In the genomic region with DNA sequence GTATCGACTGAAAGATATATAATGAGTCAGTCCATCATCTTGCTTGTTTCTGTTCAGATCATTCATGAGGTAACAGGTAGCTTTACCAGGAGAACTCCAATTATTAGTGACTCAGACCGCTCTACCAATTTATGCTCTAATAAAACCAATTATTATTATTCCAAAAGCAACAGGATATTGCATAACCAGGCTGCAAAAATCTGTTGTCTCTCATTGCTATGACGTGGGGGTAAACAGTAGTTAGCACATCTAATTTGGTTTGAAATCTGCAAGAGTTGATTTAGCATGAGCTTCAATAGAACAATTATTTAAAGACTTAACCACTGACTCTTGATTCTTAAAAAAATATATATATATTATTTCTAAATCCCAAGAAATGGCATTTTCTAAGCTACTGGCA, we compare ENCODE assay signal across 25 cellular contexts.
DNase-seq lines count a peak whose midpoint lies in the region; TF ChIP-seq lines count a peak whose summit lies in the region.
"Had no signal": no experiment of that assay in that cellular context is flagged by ENCODE, and none has a peak within 500 bp of the region (broad histone marks: within the 10 kb centered on the region; RNA-seq: fewer than 3 reads in every experiment).

No MANE protein-coding gene starts in this region.

- H3K4me3 ChIP-seq in GM23248 (no peak overlapping the region), testis (no peak overlapping the region), mesendoderm (ENCODE audit: low read length) (no peak overlapping the region)
- H3K4me3 ChIP-seq: BLaER1 treated with 17β-estradiol and CSF1 and Interleukin-3, amounts not matched to agents 10 nM and 100 nM; GM12878; GM23338; K562 had no signal

- no peak overlapping the region for H2AFZ ChIP-seq in GM23248
- H2AFZ ChIP-seq: GM23338 had no signal

- H4K5ac ChIP-seq in mesendoderm (ENCODE audit: low read length), result no peak overlapping the region

- TF ChIP-seq CTCF in testis (IDR thresholded peaks at IDR 0.05), result no peak

- 96 to 99% methylated on average over 3 of the region's 3 CpGs for WGBS in GM23248 (ENCODE audit: low coverage in 1 of 2, low lambda C conversion rate in 2 of 2, missing lambda C conversion rate in 2 of 2), 2 experiments
- 94 to 96% methylated on average over 3 of the region's 3 CpGs for WGBS in testis, 2 donors
- WGBS in mesendoderm (ENCODE audit: extremely low coverage, insufficient coverage, low lambda C conversion rate), result no CpG with 5 or more reads among the region's 3 CpGs

- H3K23ac ChIP-seq in mesendoderm (ENCODE audit: low read length), result no peak overlapping the region

- in situ Hi-C loops in GM23248 (cut with MboI), result loop anchor here (10.0 kb wide), 1 partner anchor 144 kb away; no protein-coding TSS in a partner anchor

- H2BK5ac ChIP-seq in mesendoderm (ENCODE audit: low read length), result no peak overlapping the region

- no peak overlapping the region for H2AK5ac ChIP-seq in mesendoderm (ENCODE audit: low read length)

- no peaks in the 10 kb centered on the region for H3K9me2 ChIP-seq in GM23248 (ENCODE audit: insufficient read depth)
- H3K9me2 ChIP-seq: SK-N-SH had no signal

- H3K79me1 ChIP-seq in mesendoderm (ENCODE audit: low read length), result no peaks in the 10 kb centered on the region

- H3K4me2 ChIP-seq in GM23248 (ENCODE audit: unreplicated experiment) (peak overlapping the region; percentile 9), mesendoderm (ENCODE audit: low read length) (no peak overlapping the region)
- H3K4me2 ChIP-seq: GM23338, SK-N-SH had no signal

- peaks cover 20% of the 10 kb centered on the region for H3K4me1 ChIP-seq in GM23248 (ENCODE audit: insufficient read depth)
- H3K4me1 ChIP-seq in testis, result peaks cover 40% of the 10 kb centered on the region
- H3K4me1 ChIP-seq in mesendoderm (ENCODE audit: control insufficient read depth, low read depth, low read length), result peaks cover 3% of the 10 kb centered on the region

- no peak overlapping the region for H2BK120ac ChIP-seq in mesendoderm (ENCODE audit: low read depth, low read length)

- H3K36me3 ChIP-seq in GM23248 (ENCODE audit: low read depth) (no peaks in the 10 kb centered on the region), testis (ENCODE audit: low read depth, missing control alignments) (no peaks in the 10 kb centered on the region), mesendoderm (ENCODE audit: control insufficient read depth, insufficient read depth, low read length) (no peaks in the 10 kb centered on the region)

- DNase-seq in GM23248 (no peak), dermis microvascular lymphatic vessel endothelial cell (ENCODE audit: low read depth in 2 of 2) (peak; percentile 2 to 21), iris pigment epithelial cell (ENCODE audit: low read depth) (peak; percentile 59), testis (no peak), mesendoderm (no peak), MV-4-11 (lab: John Stamatoyannopoulos, UW) (no peak), NCI-H1930 (lab: John Stamatoyannopoulos, UW) (no peak)
- DNase-seq: AML-193; CD4-positive, alpha-beta T cell; COR-L47; H9; Kasumi-1; NCI-H1105; NCI-H1436 treated with DMSO at 0.1 percent for 48 hours; NCI-H187 treated with DMSO at 0.1 percent for 48 hours; NCI-H446 treated with DMSO at 0.1 percent for 48 hours; NCI-H526; NCI-H82; NK-92 treated with Interleukin-12 subunit alpha and Interleukin-12 subunit beta, amount 100 ng/mL, for 24 hours; PC-3; SK-N-SH had no signal

- no peaks in the 10 kb centered on the region for H3K79me2 ChIP-seq in GM23248 (ENCODE audit: insufficient read depth)
- H3K79me2 ChIP-seq in mesendoderm (ENCODE audit: control insufficient read depth, insufficient read depth, low read length), result no peaks in the 10 kb centered on the region

- no peaks in the 10 kb centered on the region for H3K27me3 ChIP-seq in GM23248 (replicated peaks; ENCODE audit: insufficient read depth)
- no peaks in the 10 kb centered on the region for H3K27me3 ChIP-seq in testis
- no peaks in the 10 kb centered on the region for H3K27me3 ChIP-seq in mesendoderm (ENCODE audit: insufficient read depth, low read length, poor library complexity)
- H3K27me3 ChIP-seq: BLaER1 treated with 17β-estradiol and CSF1 and Interleukin-3, amounts not matched to agents 10 nM and 100 nM had no signal

- intact Hi-C loops in testis (cut with DNase I; ENCODE audit: low total_unique reads), result no loop called here

- peaks cover 15% of the 10 kb centered on the region for H3F3A ChIP-seq in GM23248 (ENCODE audit: insufficient read depth)

- H2BK15ac ChIP-seq in mesendoderm (replicated peaks; ENCODE audit: low read depth), result no peak overlapping the region

- no peak overlapping the region for H3K18ac ChIP-seq in mesendoderm (ENCODE audit: low read length)

- TF ChIP-seq POLR2A in testis (IDR thresholded peaks at IDR 0.05), result no peak

- H3K56ac ChIP-seq in mesendoderm (ENCODE audit: low read length), result no peak overlapping the region

- H3K9me3 ChIP-seq in GM23248 (ENCODE audit: low read depth) (no peaks in the 10 kb centered on the region), testis (no peaks in the 10 kb centered on the region)
- H3K9me3 ChIP-seq: BLaER1 treated with 17β-estradiol and CSF1 and Interleukin-3, amounts not matched to agents 10 nM and 100 nM; SK-N-SH had no signal

- peak overlapping the region; percentile 44 for H3K27ac ChIP-seq in GM23248
- H3K27ac ChIP-seq in testis, result peak overlapping the region; percentile 34 to 37
- H3K27ac ChIP-seq in mesendoderm (ENCODE audit: low read depth, low read length), result no peak overlapping the region
- H3K27ac ChIP-seq: BLaER1 treated with 17β-estradiol and CSF1 and Interleukin-3, amounts not matched to agents 10 nM and 100 nM had no signal

- no peak overlapping the region for H3K4ac ChIP-seq in mesendoderm (ENCODE audit: low read depth, low read length)

- H4K8ac ChIP-seq in mesendoderm (ENCODE audit: low read depth, low read length), result no peak overlapping the region

- H3K9ac ChIP-seq in GM23248 (peak overlapping the region; percentile 16; the same call in 1 of the 2 replicates), mesendoderm (ENCODE audit: low read length) (no peak overlapping the region)
- H3K9ac ChIP-seq: BLaER1 treated with 17β-estradiol and CSF1 and Interleukin-3, amounts not matched to agents 10 nM and 100 nM; SK-N-SH had no signal

- no peaks in the 10 kb centered on the region for H4K20me1 ChIP-seq in GM23248 (ENCODE audit: insufficient read depth)
- H4K20me1 ChIP-seq: BLaER1 treated with 17β-estradiol and CSF1 and Interleukin-3, amounts not matched to agents 10 nM and 100 nM had no signal

Comparison
In these comparisons a context has a peak if more than half of its experiments do, and no peak if none do; other contexts are left out.
1. DNase-seq: peak in dermis microvascular lymphatic vessel endothelial cell (2 of 2) and iris pigment epithelial cell (single experiment); none in GM23248 (single experiment), testis (single experiment), mesendoderm (single experiment), MV-4-11 (single experiment) and NCI-H1930 (0 of 2).